In genomic region chr6:50815436-50816114, GRCh38 we compare ENCODE assay signal across 8 cellular contexts. TPM values are rescaled to one million over a fixed set of nuclear protein-coding genes. Genes with fewer than 3 reads are reported as not detected.
DNase-seq lines count a peak whose midpoint lies in the region; ATAC-seq and TF ChIP-seq lines count a peak whose summit lies in the region.

No MANE protein-coding gene starts in this region.

- no peak overlapping the region for H3K27ac ChIP-seq in A673 (ENCODE audit: low read depth, low read length, poor library complexity, severe bottlenecking)

- CTCF ChIA-PET in A673 (lab: Charles Lee) = no interaction called here

- BruUV-seq in A673 (replicated peaks; lab: Mats Ljungman, UMichigan) = no TSS peak

- H3K4me1 Mint-ChIP-seq in endothelial cell (ENCODE audit: unreplicated experiment) (peaks cover 14% of the 10 kb centered on the region), progenitor cell of endocrine pancreas (ENCODE audit: low read depth) (peaks cover 8% of the 10 kb centered on the region)

- peak overlapping the region; percentile 87 for H3K4me3 Mint-ChIP-seq in endothelial cell (ENCODE audit: unreplicated experiment)
- H3K4me3 Mint-ChIP-seq in progenitor cell of endocrine pancreas (ENCODE audit: low read depth) = peak overlapping the region; percentile 80

- POLR2A ChIA-PET in A673 (lab: Charles Lee; ENCODE audit: low non-redundant PET) = no interaction called here

- H3K4me1 ChIP-seq in A673 (ENCODE audit: insufficient read depth, low read length, poor library complexity, severe bottlenecking) = peaks cover 6% of the 10 kb centered on the region

- no peaks in the 10 kb centered on the region for H3K36me3 ChIP-seq in A673 (ENCODE audit: insufficient read depth, low read length, poor library complexity, severe bottlenecking)

- DNase-seq in A673 (ENCODE audit: low spot score) = peak; percentile 37
- no peak for DNase-seq in GM12865 (ENCODE audit: low read depth)
- peak; percentile 74 for DNase-seq in OCI-M1 (lab: John Stamatoyannopoulos, UW)
- DNase-seq in endothelial cell (ENCODE audit: low spot score) = no peak
- no peak for DNase-seq in progenitor cell of endocrine pancreas (ENCODE audit: low spot score, unreplicated experiment)
- no peak for DNase-seq in stimulated activated CD8-positive, alpha-beta memory T cell treated with anti-CD3 and anti-CD28 coated beads, Interleukin-4, amount 100 ng/mL, for 48 hours
- DNase-seq in stimulated activated CD4-positive, alpha-beta T cell treated with anti-CD3 and anti-CD28 coated beads, Interleukin-4, amount 100 ng/mL, for 1 hour = no peak

- TF ChIP-seq CTCF in A673 (conservative IDR thresholded peaks at IDR 0.05; ENCODE audit: low read depth, low read length) (peak; percentile 64), GM12865 (IDR thresholded peaks at IDR 0.05; ENCODE audit: insufficient read depth, low read depth, low read length, missing control alignments) (no peak), endothelial cell (IDR thresholded peaks at IDR 0.05; ENCODE audit: unreplicated experiment) (no peak), progenitor cell of endocrine pancreas (IDR thresholded peaks at IDR 0.05; ENCODE audit: unreplicated experiment) (peak; percentile 62)

- H3K9me3 ChIP-seq in A673 (ENCODE audit: low read depth, low read length, poor library complexity, severe bottlenecking) = no peaks in the 10 kb centered on the region

- H3K27ac Mint-ChIP-seq in endothelial cell (ENCODE audit: unreplicated experiment) = no peak overlapping the region
- H3K27ac Mint-ChIP-seq in progenitor cell of endocrine pancreas = no peak overlapping the region

- H3K4me3 ChIP-seq in A673 (ENCODE audit: low read depth, low read length, poor library complexity, severe bottlenecking) (peak overlapping the region; percentile 51), GM12865 (ENCODE audit: low read depth, low read length) (peak overlapping the region; percentile 51)

- H3K27me3 ChIP-seq in A673 (replicated peaks; ENCODE audit: insufficient read depth, low read depth, low read length, poor library complexity) = peaks cover 66% of the 10 kb centered on the region

- intact Hi-C loops in A673 (cut with micrococcal nuclease; ENCODE audit: unreplicated experiment) = loop anchor here (1.0 to 5.0 kb wide), 7 partner anchors 535 to 1232 kb away; no protein-coding TSS in a partner anchor

- no peaks in the 10 kb centered on the region for H3K36me3 Mint-ChIP-seq in endothelial cell (ENCODE audit: low read depth, unreplicated experiment)
- no peaks in the 10 kb centered on the region for H3K36me3 Mint-ChIP-seq in progenitor cell of endocrine pancreas (ENCODE audit: insufficient read depth)

- H3K9me3 Mint-ChIP-seq in endothelial cell (ENCODE audit: unreplicated experiment) = no peaks in the 10 kb centered on the region
- no peaks in the 10 kb centered on the region for H3K9me3 Mint-ChIP-seq in progenitor cell of endocrine pancreas (ENCODE audit: low read depth)

- peak; percentile 40 for ATAC-seq in HG02852 (IDR thresholded peaks at IDR 0.05; ENCODE audit: unreplicated experiment)

- H3K27me3 Mint-ChIP-seq in endothelial cell (ENCODE audit: unreplicated experiment) (peaks cover 11% of the 10 kb centered on the region), progenitor cell of endocrine pancreas (peaks cover 78% of the 10 kb centered on the region)

RNA-seq across cellular contexts. Expression of gene TFAP2B, which starts 3.1 kb away (rescaled TPM):
- total RNA-seq in A673 (2021) (0.56 and 1.7 TPM in 2 replicates), endothelial cell (ENCODE audit: unreplicated experiment) (not detected), progenitor cell of endocrine pancreas (0.74 and 1.8 TPM in 2 replicates)

Comparison
In these comparisons a context has a peak if more than half of its experiments do, and no peak if none do; other contexts are left out.
1. DNase-seq: peak in A673 (single experiment) and OCI-M1 (single experiment); none in GM12865 (single experiment), endothelial cell (single experiment), progenitor cell of endocrine pancreas (single experiment), stimulated activated CD8-positive, alpha-beta memory T cell treated with anti-CD3 and anti-CD28 coated beads, Interleukin-4, amount 100 ng/mL, for 48 hours (single experiment) and stimulated activated CD4-positive, alpha-beta T cell treated with anti-CD3 and anti-CD28 coated beads, Interleukin-4, amount 100 ng/mL, for 1 hour (single experiment).
2. CTCF ChIP-seq: peak in A673 (single experiment) and progenitor cell of endocrine pancreas (single experiment); none in GM12865 (single experiment) and endothelial cell (single experiment).